ENCODE assay signal across 15 cellular contexts in the genomic region with DNA sequence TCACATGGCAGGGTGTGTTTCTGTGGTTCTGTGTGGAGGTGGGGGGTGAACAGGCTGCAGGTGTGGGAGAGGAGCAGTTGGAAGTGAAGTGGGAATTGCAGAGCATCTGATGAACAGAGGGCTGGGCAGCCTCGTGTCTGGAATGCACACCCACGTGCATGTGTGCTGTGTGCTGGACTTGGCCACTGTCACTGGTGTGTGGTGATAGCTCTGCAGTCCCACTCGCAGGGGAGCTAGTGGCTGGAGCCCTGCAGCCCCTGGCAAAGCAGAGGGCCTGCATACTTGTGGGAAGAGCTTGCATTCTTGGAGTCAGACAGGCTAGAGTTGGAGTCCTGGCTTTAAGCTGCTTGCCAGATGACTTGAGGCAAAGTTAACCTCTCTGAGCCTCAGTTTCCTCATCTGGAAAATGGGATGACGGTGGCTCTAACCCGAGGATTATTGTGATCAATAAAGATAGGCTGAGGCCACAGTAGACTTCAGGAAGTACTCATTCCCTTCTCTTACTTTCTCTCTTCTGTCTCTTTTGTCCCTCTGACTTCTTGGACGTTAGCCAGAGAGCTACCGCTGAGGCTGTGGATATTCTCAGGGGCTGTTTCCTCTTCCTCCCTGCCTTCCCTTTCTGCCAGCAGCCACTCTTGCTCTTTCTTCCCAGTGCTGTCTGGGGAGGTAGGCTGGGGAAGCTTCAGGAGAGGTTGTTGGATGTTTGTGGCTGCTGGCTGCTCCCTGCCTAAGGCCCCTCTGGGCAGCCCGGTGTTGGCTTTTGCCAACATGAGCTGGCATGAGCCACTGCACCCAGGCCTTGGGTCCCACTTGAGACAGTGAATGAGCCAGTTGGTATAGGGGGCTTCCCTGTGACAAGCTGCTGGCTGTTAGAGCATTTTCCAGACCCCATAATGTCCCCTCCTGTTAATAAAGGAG. TPM values are rescaled to one million over a fixed set of nuclear protein-coding genes. Genes with fewer than 3 reads are reported as not detected.
A peak's percentile ranks its signal among the peaks of the same experiment; 100 is the strongest.
DNase-seq lines count a peak whose midpoint lies in the region; ATAC-seq and TF ChIP-seq lines count a peak whose summit lies in the region.
"Had no signal": no experiment of that assay in that cellular context is flagged by ENCODE, and none has a peak within 500 bp of the region (broad histone marks: within the 10 kb centered on the region; RNA-seq: fewer than 3 reads in every experiment).

No MANE protein-coding gene starts in this region.

- intact Hi-C loops in upper lobe of right lung (cut with DNase I), result no loop called here
- intact Hi-C loops in CD4-positive, alpha-beta T cell (cut with DNase I, micrococcal nuclease), result no loop called here

- H3K4me1 ChIP-seq in upper lobe of right lung, result no peaks in the 10 kb centered on the region

- no peak for ATAC-seq in stimulated activated naive CD8-positive, alpha-beta T cell treated with anti-CD3 and anti-CD28 coated beads, Interleukin-15, amount 100 ng/mL, for 72 hours
- ATAC-seq in activated CD8-positive, alpha-beta memory T cell treated with anti-CD3 and anti-CD28 coated beads, Interleukin-2, amount 10 ng/mL, durations not matched to agents 7 days and 5 days, result no peak
- ATAC-seq in upper lobe of right lung (peak; percentile 12), HG02884 (IDR thresholded peaks at IDR 0.05; ENCODE audit: unreplicated experiment) (no peak), HG03139 (IDR thresholded peaks at IDR 0.05; ENCODE audit: unreplicated experiment) (no peak)
- ATAC-seq in CD4-positive, alpha-beta T cell (ENCODE audit: poor library complexity), result no peak
- ATAC-seq: T-cell had no signal

- CTCF ChIA-PET in activated CD8-positive, alpha-beta memory T cell treated with anti-CD3 and anti-CD28 coated beads, Interleukin-2, amount 10 ng/mL, durations not matched to agents 7 days and 5 days (lab: Charles Lee), result interaction anchor here (0.7 to 1.0 kb wide), 2 partner anchors 13 to 54 kb away, joined by 3 read pairs; no protein-coding TSS in a partner anchor
- CTCF ChIA-PET in CD4-positive, alpha-beta T cell (lab: Charles Lee), result no interaction called here

- no peaks in the 10 kb centered on the region for H3K9me3 Mint-ChIP-seq in stimulated activated naive CD8-positive, alpha-beta T cell treated with anti-CD3 and anti-CD28 coated beads, Interleukin-15, Interleukin-2, amounts not matched to agents 100 ng/mL and 50 ng/mL, for 24 hours
- peaks cover 0 to 6% of the 10 kb centered on the region in 2 donors for H3K9me3 Mint-ChIP-seq in stimulated activated naive CD8-positive, alpha-beta T cell treated with anti-CD3 and anti-CD28 coated beads, Interleukin-15, amount 100 ng/mL, for 72 hours
- no peaks in the 10 kb centered on the region for H3K9me3 Mint-ChIP-seq in activated CD8-positive, alpha-beta memory T cell treated with anti-CD3 and anti-CD28 coated beads, Interleukin-2, amount 10 ng/mL, durations not matched to agents 7 days and 5 days (ENCODE audit: low read depth)
- no peaks in the 10 kb centered on the region for H3K9me3 Mint-ChIP-seq in CD4-positive, alpha-beta T cell

- peak overlapping the region; percentile 45 for H3K27ac Mint-ChIP-seq in stimulated activated naive CD8-positive, alpha-beta T cell treated with anti-CD3 and anti-CD28 coated beads, Interleukin-15, Interleukin-2, amounts not matched to agents 100 ng/mL and 50 ng/mL, for 24 hours
- peak overlapping the region in 1 of 2 donors; percentile 50 for H3K27ac Mint-ChIP-seq in stimulated activated naive CD8-positive, alpha-beta T cell treated with anti-CD3 and anti-CD28 coated beads, Interleukin-15, amount 100 ng/mL, for 72 hours
- H3K27ac Mint-ChIP-seq in activated CD8-positive, alpha-beta memory T cell treated with anti-CD3 and anti-CD28 coated beads, Interleukin-2, amount 10 ng/mL, durations not matched to agents 7 days and 5 days, result peak overlapping the region; percentile 48
- no peak overlapping the region for H3K27ac Mint-ChIP-seq in CD4-positive, alpha-beta T cell
- H3K27ac Mint-ChIP-seq: progenitor cell of endocrine pancreas, T-cell had no signal

- H3K27me3 ChIP-seq in upper lobe of right lung, result no peaks in the 10 kb centered on the region
- no peaks in the 10 kb centered on the region for H3K27me3 ChIP-seq in CD4-positive, alpha-beta T cell (ENCODE audit: control insufficient read depth, insufficient read depth, low read length)
- H3K27me3 ChIP-seq: tibial artery had no signal

- DNase-seq in stimulated activated naive CD8-positive, alpha-beta T cell treated with anti-CD3 and anti-CD28 coated beads, Interleukin-15, amount 100 ng/mL, for 72 hours, result no peak
- DNase-seq in activated CD8-positive, alpha-beta memory T cell treated with anti-CD3 and anti-CD28 coated beads, Interleukin-2, amount 10 ng/mL, durations not matched to agents 7 days and 5 days, result no peak
- peak; percentile 41 for DNase-seq in fibroblast of peridontal ligament (ENCODE audit: extremely low read depth)
- no peak for DNase-seq in upper lobe of right lung
- DNase-seq in CD4-positive, alpha-beta T cell, result no peak
- DNase-seq: cerebellar nuclear complex, hippocampal formation, mesendoderm, NCI-H1048, T-cell had no signal

- H3K36me3 ChIP-seq in upper lobe of right lung, result no peaks in the 10 kb centered on the region
- H3K36me3 ChIP-seq: tibial artery had no signal

- H3K36me3 Mint-ChIP-seq in stimulated activated naive CD8-positive, alpha-beta T cell treated with anti-CD3 and anti-CD28 coated beads, Interleukin-15, Interleukin-2, amounts not matched to agents 100 ng/mL and 50 ng/mL, for 24 hours (ENCODE audit: low read depth), result peaks cover 70% of the 10 kb centered on the region
- H3K36me3 Mint-ChIP-seq in activated CD8-positive, alpha-beta memory T cell treated with anti-CD3 and anti-CD28 coated beads, Interleukin-2, amount 10 ng/mL, durations not matched to agents 7 days and 5 days, result peaks cover 54% of the 10 kb centered on the region
- peaks cover 48% of the 10 kb centered on the region for H3K36me3 Mint-ChIP-seq in CD4-positive, alpha-beta T cell (ENCODE audit: low read depth)

- no peak for TF ChIP-seq CTCF in upper lobe of right lung (IDR thresholded peaks at IDR 0.05)
- no peak for TF ChIP-seq CTCF in CD4-positive, alpha-beta T cell (IDR thresholded peaks at IDR 0.05)

- H3K4me3 Mint-ChIP-seq in stimulated activated naive CD8-positive, alpha-beta T cell treated with anti-CD3 and anti-CD28 coated beads, Interleukin-15, Interleukin-2, amounts not matched to agents 100 ng/mL and 50 ng/mL, for 24 hours, result no peak overlapping the region
- H3K4me3 Mint-ChIP-seq in stimulated activated naive CD8-positive, alpha-beta T cell treated with anti-CD3 and anti-CD28 coated beads, Interleukin-15, amount 100 ng/mL, for 72 hours, result no peak overlapping the region
- H3K4me3 Mint-ChIP-seq in activated CD8-positive, alpha-beta memory T cell treated with anti-CD3 and anti-CD28 coated beads, Interleukin-2, amount 10 ng/mL, durations not matched to agents 7 days and 5 days, result no peak overlapping the region
- no peak overlapping the region for H3K4me3 Mint-ChIP-seq in CD4-positive, alpha-beta T cell
- H3K4me3 Mint-ChIP-seq: T-cell had no signal

- POLR2A ChIA-PET in CD4-positive, alpha-beta T cell (lab: Charles Lee), result no interaction called here

- no peaks in the 10 kb centered on the region for H3K27me3 Mint-ChIP-seq in stimulated activated naive CD8-positive, alpha-beta T cell treated with anti-CD3 and anti-CD28 coated beads, Interleukin-15, Interleukin-2, amounts not matched to agents 100 ng/mL and 50 ng/mL, for 24 hours
- H3K27me3 Mint-ChIP-seq in stimulated activated naive CD8-positive, alpha-beta T cell treated with anti-CD3 and anti-CD28 coated beads, Interleukin-15, amount 100 ng/mL, for 72 hours, result no peaks in the 10 kb centered on the region
- no peaks in the 10 kb centered on the region for H3K27me3 Mint-ChIP-seq in activated CD8-positive, alpha-beta memory T cell treated with anti-CD3 and anti-CD28 coated beads, Interleukin-2, amount 10 ng/mL, durations not matched to agents 7 days and 5 days
- H3K27me3 Mint-ChIP-seq in CD4-positive, alpha-beta T cell, result no peaks in the 10 kb centered on the region
- H3K27me3 Mint-ChIP-seq: progenitor cell of endocrine pancreas, T-cell had no signal

- no peaks in the 10 kb centered on the region for H3K4me1 Mint-ChIP-seq in stimulated activated naive CD8-positive, alpha-beta T cell treated with anti-CD3 and anti-CD28 coated beads, Interleukin-15, Interleukin-2, amounts not matched to agents 100 ng/mL and 50 ng/mL, for 24 hours (ENCODE audit: low read depth)
- peaks cover 12% of the 10 kb centered on the region for H3K4me1 Mint-ChIP-seq in stimulated activated naive CD8-positive, alpha-beta T cell treated with anti-CD3 and anti-CD28 coated beads, Interleukin-15, amount 100 ng/mL, for 72 hours
- no peaks in the 10 kb centered on the region for H3K4me1 Mint-ChIP-seq in activated CD8-positive, alpha-beta memory T cell treated with anti-CD3 and anti-CD28 coated beads, Interleukin-2, amount 10 ng/mL, durations not matched to agents 7 days and 5 days
- H3K4me1 Mint-ChIP-seq in CD4-positive, alpha-beta T cell (ENCODE audit: low read depth), result no peaks in the 10 kb centered on the region
- H3K4me1 Mint-ChIP-seq: T-cell had no signal

- no peaks in the 10 kb centered on the region for H3K9me3 ChIP-seq in upper lobe of right lung
- no peaks in the 10 kb centered on the region for H3K9me3 ChIP-seq in CD4-positive, alpha-beta T cell (ENCODE audit: control insufficient read depth, low read length)
- H3K9me3 ChIP-seq: tibial artery had no signal

- no peak overlapping the region for H3K27ac ChIP-seq in upper lobe of right lung
- H3K27ac ChIP-seq in CD4-positive, alpha-beta T cell (ENCODE audit: low read depth, low read length), result no peak overlapping the region
- H3K27ac ChIP-seq: tibial artery had no signal

- no peak overlapping the region for H3K4me3 ChIP-seq in upper lobe of right lung
- H3K4me3 ChIP-seq: tibial artery had no signal

RNA-seq across cellular contexts. Expression of a gene that starts 18.3 kb away (rescaled TPM):
- total RNA-seq in activated CD8-positive, alpha-beta memory T cell treated with anti-CD3 and anti-CD28 coated beads, Interleukin-2, amount 10 ng/mL, durations not matched to agents 7 days and 5 days, result 100 to 1,000 TPM in 1 of 2 experiments, 10 to 100 TPM in 1; 72.8 to 118 TPM
- 8.2 TPM for total RNA-seq in upper lobe of right lung
- total RNA-seq in CD4-positive, alpha-beta T cell, result under 1 TPM; 0.30 to 0.61 TPM
